ENCODE assay signal across 8 cellular contexts in genomic region chrX:154478728-154479622, GRCh38. TPM values are rescaled to one million over a fixed set of nuclear protein-coding genes. Genes with fewer than 3 reads are reported as not detected.
DNase-seq lines count a peak whose midpoint lies in the region; ATAC-seq, FAIRE-seq and TF ChIP-seq lines count a peak whose summit lies in the region.

TSS of gene LAGE3 (minus strand) at chrX:154479281. CDS start at chrX:154478915, 366 bp downstream.

- no peak within 1 kb of the TSS for H3K9ac ChIP-seq in keratinocyte (ENCODE audit: control insufficient read depth, extremely low read depth, insufficient read depth, low read length)

- no peaks in the 10 kb centered on the region for H3K79me2 ChIP-seq in keratinocyte (ENCODE audit: control insufficient read depth, insufficient read depth, low read length)

- POLR2A ChIA-PET in AG04449 (lab: Yijun Ruan, JAX), result interaction anchor here (0.6 to 2.0 kb wide), 4 partner anchors 8 to 40 kb away, joined by 3 to 16 read pairs (median 4); no protein-coding TSS in a partner anchor

- TF ChIP-seq CTCF in AG04449 (IDR thresholded peaks at IDR 0.05; ENCODE audit: insufficient read depth, low read length, missing control alignments), result no peak
- no peak for TF ChIP-seq CTCF in keratinocyte (optimal IDR thresholded peaks at IDR 0.05 in 1 of 3, IDR thresholded peaks at IDR 0.05 in 1 of 3, conservative IDR thresholded peaks at IDR 0.05 in 1 of 3; ENCODE audit: extremely low read depth in 1 of 3, insufficient read depth in 2 of 3, low read length in 3 of 3)

- no peaks in the 10 kb centered on the region for H3K36me3 ChIP-seq in keratinocyte (ENCODE audit: control insufficient read depth in 2 of 2, extremely low read depth in 1 of 2, insufficient read depth in 2 of 2, low read length in 2 of 2)

- ATAC-seq in GM18907 (IDR thresholded peaks at IDR 0.05; ENCODE audit: unreplicated experiment) (peak; percentile 84), HG03139 (IDR thresholded peaks at IDR 0.05; ENCODE audit: unreplicated experiment) (peak; percentile 82)

- peak within 1 kb of the TSS; percentile 63 for H3K4me3 ChIP-seq in AG04449 (ENCODE audit: low read depth, low read length)
- peak within 1 kb of the TSS; percentile 42 to 57 (median 47) for H3K4me3 ChIP-seq in keratinocyte (ENCODE audit: control insufficient read depth in 2 of 3, extremely low read depth in 1 of 3, insufficient read depth in 2 of 3, low read depth in 1 of 3, low read length in 3 of 3)

- FAIRE-seq in keratinocyte (lab: Jason Lieb, UNC), result no peak

- peak within 1 kb of the TSS; percentile 67 for H3K4me2 ChIP-seq in keratinocyte (ENCODE audit: control insufficient read depth, extremely low read depth, insufficient read depth, low read depth, low read length)

- H3K4me1 ChIP-seq in keratinocyte (ENCODE audit: control insufficient read depth, extremely low read depth, insufficient read depth, low read length), result no peaks in the 10 kb centered on the region

- dilution Hi-C loops in keratinocyte (cut with MboI; ENCODE audit: extremely low pct_ligation_motif_present, low sequenced_read_pairs), result no loop called here

- H4K20me1 ChIP-seq in keratinocyte (ENCODE audit: control insufficient read depth, extremely low read depth, insufficient read depth, low read length), result no peaks in the 10 kb centered on the region

- H3K9me3 ChIP-seq in keratinocyte (ENCODE audit: control insufficient read depth, low read depth, low read length), result no peaks in the 10 kb centered on the region

- H2AFZ ChIP-seq in keratinocyte (ENCODE audit: control insufficient read depth, low read length), result peak within 1 kb of the TSS; percentile 27

- CTCF ChIA-PET in AG04449 (lab: Yijun Ruan, JAX), result no interaction called here

- peak within 1 kb of the TSS; percentile 86 for H3K27ac ChIP-seq in caudate nucleus (ENCODE audit: low read depth, low read length)
- H3K27ac ChIP-seq in keratinocyte (ENCODE audit: control insufficient read depth, insufficient read depth, low read length), result no peak within 1 kb of the TSS

- DNase-seq in AG04449 (ENCODE audit: low read depth, low spot score), result peak; percentile 26
- peak; percentile 94 for DNase-seq in NCI-H2227 (lab: John Stamatoyannopoulos, UW; ENCODE audit: unreplicated experiment)
- DNase-seq in activated CD4-positive, CD25-positive, alpha-beta regulatory T cell (lab: John Stamatoyannopoulos, UW), result peak; percentile 82 to 87 (median 85)
- DNase-seq in caudate nucleus (lab: John Stamatoyannopoulos, UW), result peak in 60 of 61 donors; percentile 21 to 93 (median 86)
- DNase-seq in keratinocyte (ENCODE audit: low read depth, low spot score), result no peak
- DNase-seq in stimulated activated CD4-positive, alpha-beta T cell treated with anti-CD3 and anti-CD28 coated beads, Interleukin-12 subunit alpha, Interleukin-12 subunit beta, amount 100 ng/mL, for 48 hours (ENCODE audit: low read depth in 2 of 3, low spot score in 1 of 3), result peak; percentile 88 to 91 (median 89)

- H3K27me3 ChIP-seq in keratinocyte (ENCODE audit: control insufficient read depth, extremely low read depth, insufficient read depth, low read length), result no peaks in the 10 kb centered on the region

- H3K9me1 ChIP-seq in keratinocyte (ENCODE audit: control insufficient read depth, extremely low read depth, insufficient read depth, low read length), result no peaks in the 10 kb centered on the region

RNA-seq across cellular contexts. Expression of gene LAGE3, which starts in this region (rescaled TPM):
- 6.3 to 11.4 TPM (median 9.3 TPM) in 3 replicates for polyA plus RNA-seq in keratinocyte
- polyA plus RNA-seq in keratinocyte (2011; ENCODE audit: low read depth), result 3.3 TPM
- polyA plus RNA-seq in keratinocyte (2011; cell fraction: cytosol; rRNA removed), result 6.4 and 9.9 TPM in 2 replicates
- 2.3 and 2.8 TPM in 2 replicates for polyA plus RNA-seq in keratinocyte (2011; cell fraction: nucleus; rRNA removed)
- 13.8 and 14.4 TPM in 2 replicates for polyA plus RNA-seq in keratinocyte (2012; ENCODE audit: low replicate concordance)
- 2.7 to 4.3 TPM (median 3.4 TPM) in 3 replicates for polyA minus RNA-seq in keratinocyte
- polyA minus RNA-seq in keratinocyte (2011; cell fraction: cytosol; rRNA and poly(A)+ RNA removed), result 14.6 TPM
- 1.4 TPM in 2 replicates for polyA minus RNA-seq in keratinocyte (2011; cell fraction: nucleus; rRNA and poly(A)+ RNA removed)
